Comparison of ENCODE assay signal across 8 cellular contexts in genomic region chr12:106679576-106679975, GRCh38.
"Had no signal": no experiment of that assay in that cellular context is flagged by ENCODE, and none has a peak within 500 bp of the region (broad histone marks: within the 10 kb centered on the region; RNA-seq: fewer than 3 reads in every experiment).

No MANE protein-coding gene starts in this region.

- H3K27ac Mint-ChIP-seq: GM23338, H9, HFFc6 had no signal

- H3K27ac ChIP-seq: GM23248 had no signal

- DNase-seq: GM23248, GOT3, H7, H9, HCEC 1CT, HFFc6 had no signal

- H3K9me3 Mint-ChIP-seq: GM23338, H9, HFFc6 had no signal

- H3K4me3 ChIP-seq: GM23248, GM23338 had no signal

- H3K4me3 Mint-ChIP-seq: GM23338, H9, HFFc6 had no signal

- ATAC-seq: GM23338, HCT116 had no signal
